ENCODE assay signal across 15 cellular contexts in genomic region chr3:152284906-152285305, GRCh38. TPM values are rescaled to one million over a fixed set of nuclear protein-coding genes. Genes with fewer than 3 reads are reported as not detected.
DNase-seq lines count a peak whose midpoint lies in the region; FAIRE-seq and TF ChIP-seq lines count a peak whose summit lies in the region.
"Had no signal": no experiment of that assay in that cellular context is flagged by ENCODE, and none has a peak within 500 bp of the region (broad histone marks: within the 10 kb centered on the region; RNA-seq: fewer than 3 reads in every experiment).

No MANE protein-coding gene starts in this region.

- H3K27ac ChIP-seq in VCaP: peak overlapping the region; percentile 51; the same call in 1 of the 2 replicates
- H3K27ac ChIP-seq in thymus (ENCODE audit: low read depth): peak overlapping the region; percentile 9
- H3K27ac ChIP-seq: epithelial cell of prostate, ovary had no signal

- H3K36me3 Mint-ChIP-seq in activated naive CD4-positive, alpha-beta T cell treated with anti-CD3 and anti-CD28 coated beads, Interleukin-2, amount 10 ng/mL, durations not matched to agents 7 days and 5 days: peaks cover 20% of the 10 kb centered on the region
- H3K36me3 Mint-ChIP-seq in glutamatergic neuron (ENCODE audit: unreplicated experiment) (no peaks in the 10 kb centered on the region), nephron progenitor cell (ENCODE audit: low read depth) (no peaks in the 10 kb centered on the region)

- WGBS in thymus: 24% methylated on average over 3 of the region's 3 CpGs

- H3K4me3 Mint-ChIP-seq in activated naive CD4-positive, alpha-beta T cell treated with anti-CD3 and anti-CD28 coated beads, Interleukin-2, amount 10 ng/mL, durations not matched to agents 7 days and 5 days: peak overlapping the region; percentile 19
- no peak overlapping the region for H3K4me3 Mint-ChIP-seq in glutamatergic neuron (ENCODE audit: unreplicated experiment)
- H3K4me3 Mint-ChIP-seq in nephron progenitor cell: no peak overlapping the region

- no peaks in the 10 kb centered on the region for H3K9me3 Mint-ChIP-seq in activated naive CD4-positive, alpha-beta T cell treated with anti-CD3 and anti-CD28 coated beads, Interleukin-2, amount 10 ng/mL, durations not matched to agents 7 days and 5 days
- H3K9me3 Mint-ChIP-seq in glutamatergic neuron (ENCODE audit: unreplicated experiment) (no peaks in the 10 kb centered on the region), nephron progenitor cell (no peaks in the 10 kb centered on the region)

- H3K27ac Mint-ChIP-seq in activated naive CD4-positive, alpha-beta T cell treated with anti-CD3 and anti-CD28 coated beads, Interleukin-2, amount 10 ng/mL, durations not matched to agents 7 days and 5 days: peak overlapping the region; percentile 75
- peak overlapping the region; percentile 4 for H3K27ac Mint-ChIP-seq in glutamatergic neuron (ENCODE audit: unreplicated experiment)
- no peak overlapping the region for H3K27ac Mint-ChIP-seq in nephron progenitor cell

- no peaks in the 10 kb centered on the region for H3K27me3 ChIP-seq in thymus (ENCODE audit: control insufficient read depth, insufficient read depth)
- H3K27me3 ChIP-seq: ovary had no signal

- TF ChIP-seq CTCF in VCaP (conservative IDR thresholded peaks at IDR 0.05) (no peak), glutamatergic neuron (IDR thresholded peaks at IDR 0.05; ENCODE audit: partially characterized antibody, unreplicated experiment) (no peak), nephron progenitor cell (IDR thresholded peaks at IDR 0.05) (no peak)

- no peaks in the 10 kb centered on the region for H3K9me3 ChIP-seq in thymus (ENCODE audit: control insufficient read depth)
- H3K9me3 ChIP-seq: ovary had no signal

- DNase-seq in activated naive CD4-positive, alpha-beta T cell treated with anti-CD3 and anti-CD28 coated beads, Interleukin-2, amount 10 ng/mL, durations not matched to agents 7 days and 5 days: no peak
- DNase-seq in activated naive CD4-positive, alpha-beta T cell (lab: John Stamatoyannopoulos, UW): no peak
- DNase-seq in glutamatergic neuron (no peak), nephron progenitor cell (no peak), frontal cortex (ENCODE audit: low spot score in 2 of 2) (no peak)
- no peak for DNase-seq in stimulated activated CD4-positive, alpha-beta T cell treated with anti-CD3 and anti-CD28 coated beads, Interleukin-12 subunit alpha, Interleukin-12 subunit beta, amount 100 ng/mL, for 4 hours
- DNase-seq: hippocampal formation; NCI-H2081; ovary; SHP77; stimulated activated CD4-positive, alpha-beta T cell treated with anti-CD3 and anti-CD28 coated beads, Interleukin-15, amount 100 ng/mL, for 24 hours had no signal

- H3K4me3 ChIP-seq in thymus (ENCODE audit: low read length): no peak overlapping the region
- H3K4me3 ChIP-seq: ovary had no signal

- H3K4me1 Mint-ChIP-seq in activated naive CD4-positive, alpha-beta T cell treated with anti-CD3 and anti-CD28 coated beads, Interleukin-2, amount 10 ng/mL, durations not matched to agents 7 days and 5 days: peaks cover 80% of the 10 kb centered on the region
- H3K4me1 Mint-ChIP-seq in glutamatergic neuron (ENCODE audit: low read depth, unreplicated experiment): peaks cover 20% of the 10 kb centered on the region
- H3K4me1 Mint-ChIP-seq in nephron progenitor cell: no peaks in the 10 kb centered on the region

- peaks cover 17% of the 10 kb centered on the region for H3K4me1 ChIP-seq in thymus (ENCODE audit: control insufficient read depth, insufficient read depth, low read length)

- no peak for FAIRE-seq in frontal cortex (lab: Jason Lieb, UNC)
- FAIRE-seq: urothelium cell line had no signal

- H3K36me3 ChIP-seq in thymus (ENCODE audit: control insufficient read depth, insufficient read depth): no peaks in the 10 kb centered on the region
- H3K36me3 ChIP-seq: ovary had no signal

- CTCF ChIA-PET in activated naive CD4-positive, alpha-beta T cell treated with anti-CD3 and anti-CD28 coated beads, Interleukin-2, amount 10 ng/mL, durations not matched to agents 7 days and 5 days (lab: Charles Lee): interaction anchor here (1.2 to 1.5 kb wide), 3 partner anchors 13 to 213 kb away, joined by 3 to 5 read pairs (median 3); no protein-coding TSS in a partner anchor

- H3K27me3 Mint-ChIP-seq in activated naive CD4-positive, alpha-beta T cell treated with anti-CD3 and anti-CD28 coated beads, Interleukin-2, amount 10 ng/mL, durations not matched to agents 7 days and 5 days: no peaks in the 10 kb centered on the region
- H3K27me3 Mint-ChIP-seq in glutamatergic neuron (ENCODE audit: unreplicated experiment): no peaks in the 10 kb centered on the region
- no peaks in the 10 kb centered on the region for H3K27me3 Mint-ChIP-seq in nephron progenitor cell (ENCODE audit: low read depth, poor library complexity)

RNA-seq across cellular contexts. Expression of gene MBNL1, which starts 16.2 kb away (rescaled TPM):
- total RNA-seq in glutamatergic neuron (ENCODE audit: unreplicated experiment) (36.6 TPM), frontal cortex (44.0 TPM)
- polyA plus RNA-seq in thymus: 89.0 TPM
